ENCODE assay signal across 10 cellular contexts in the genomic region with DNA sequence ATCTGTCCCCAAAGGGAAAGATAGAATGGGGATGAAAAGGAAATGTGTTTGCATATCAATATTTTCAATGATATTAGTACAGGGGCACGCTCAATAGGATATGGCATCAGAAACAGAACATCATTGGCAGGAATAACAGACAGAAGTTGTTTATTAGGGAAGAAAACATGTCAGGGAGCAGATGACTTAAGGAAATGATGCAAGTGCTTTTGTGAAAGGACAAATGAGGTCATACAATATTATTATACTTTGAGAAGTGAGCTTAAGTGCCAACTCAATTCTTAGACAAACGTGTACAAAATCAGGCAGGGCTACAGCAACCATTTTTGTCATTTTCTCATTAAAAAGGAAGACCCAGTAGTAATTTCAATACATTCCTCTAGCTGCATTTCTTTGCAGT.
DNase-seq lines count a peak whose midpoint lies in the region; ATAC-seq and TF ChIP-seq lines count a peak whose summit lies in the region.
"Had no signal": no experiment of that assay in that cellular context is flagged by ENCODE, and none has a peak within 500 bp of the region (broad histone marks: within the 10 kb centered on the region; RNA-seq: fewer than 3 reads in every experiment).

No MANE protein-coding gene starts in this region.

- H3K4me1 ChIP-seq in right lobe of liver, result peaks cover 0 to 33% (median 12%) of the 10 kb centered on the region in 4 donors
- peaks cover 0 to 43% (median 19%) of the 10 kb centered on the region in 4 donors for H3K4me1 ChIP-seq in tibial nerve

- peak; percentile 54 to 60 for TF ChIP-seq EP300 in tibial nerve (IDR thresholded peaks at IDR 0.05)

- no peak for TF ChIP-seq CTCF in choroid plexus epithelial cell (conservative IDR thresholded peaks at IDR 0.05; ENCODE audit: low read depth, low read length)
- TF ChIP-seq CTCF in right lobe of liver (IDR thresholded peaks at IDR 0.05), result no peak
- no peak for TF ChIP-seq CTCF in tibial nerve (IDR thresholded peaks at IDR 0.05)

- no peaks in the 10 kb centered on the region for H3K36me3 ChIP-seq in right lobe of liver
- H3K36me3 ChIP-seq in tibial nerve, result peaks cover 0 to 3% (median 0%) of the 10 kb centered on the region in 3 donors

- intact Hi-C loops in right lobe of liver (cut with DNase I), result no loop called here

- DNase-seq in NCI-H460 (ENCODE audit: extremely low read depth, low read depth) (peak; percentile 33), choroid plexus epithelial cell (ENCODE audit: low read depth) (peak; percentile 86), right lobe of liver (no peak), tibial nerve (ENCODE audit: low spot score in 2 of 2) (no peak), NCI-H524 treated with DMSO at 0.1 percent for 48 hours (lab: John Stamatoyannopoulos, UW) (no peak)
- DNase-seq: H9; NCI-H446 treated with DMSO at 0.1 percent for 48 hours; stimulated activated CD4-positive, alpha-beta T cell treated with anti-CD3 and anti-CD28 coated beads, Interleukin-2, amount 100 ng/mL, for 24 hours had no signal

- ATAC-seq in right lobe of liver (peak in 1 of 4 donors; percentile 9), GM21717 (IDR thresholded peaks at IDR 0.05; ENCODE audit: unreplicated experiment) (no peak), HG02610 (IDR thresholded peaks at IDR 0.05; ENCODE audit: unreplicated experiment) (no peak)

- H3K27ac ChIP-seq in right lobe of liver (peak overlapping the region; percentile 44 to 57 (median 52)), tibial nerve (peak overlapping the region; percentile 57 to 87 (median 70))

- H3K4me3 ChIP-seq in choroid plexus epithelial cell (ENCODE audit: low read depth, low read length) (no peak overlapping the region), right lobe of liver (no peak overlapping the region), tibial nerve (no peak overlapping the region)

- H3K9me3 ChIP-seq in right lobe of liver, result no peaks in the 10 kb centered on the region
- no peaks in the 10 kb centered on the region for H3K9me3 ChIP-seq in tibial nerve

- TF ChIP-seq POLR2A in right lobe of liver (IDR thresholded peaks at IDR 0.05) (no peak), tibial nerve (IDR thresholded peaks at IDR 0.05) (no peak)

- 64% methylated on average over 2 of the region's 2 CpGs for WGBS in right lobe of liver (ENCODE audit: insufficient coverage, low coverage, low lambda C conversion rate, missing lambda C conversion rate)
- 38 to 47% methylated on average over 2 of the region's 2 CpGs for WGBS in tibial nerve, 2 donors

- H3K27me3 ChIP-seq in right lobe of liver, result no peaks in the 10 kb centered on the region
- H3K27me3 ChIP-seq in tibial nerve, result no peaks in the 10 kb centered on the region

Comparison
In these comparisons a context has a peak if more than half of its experiments do, and no peak if none do; other contexts are left out.
1. DNase-seq: peak in NCI-H460 (single experiment) and choroid plexus epithelial cell (single experiment); none in right lobe of liver (0 of 3), tibial nerve (0 of 2) and NCI-H524 treated with DMSO at 0.1 percent for 48 hours (single experiment).